In the genomic region with DNA sequence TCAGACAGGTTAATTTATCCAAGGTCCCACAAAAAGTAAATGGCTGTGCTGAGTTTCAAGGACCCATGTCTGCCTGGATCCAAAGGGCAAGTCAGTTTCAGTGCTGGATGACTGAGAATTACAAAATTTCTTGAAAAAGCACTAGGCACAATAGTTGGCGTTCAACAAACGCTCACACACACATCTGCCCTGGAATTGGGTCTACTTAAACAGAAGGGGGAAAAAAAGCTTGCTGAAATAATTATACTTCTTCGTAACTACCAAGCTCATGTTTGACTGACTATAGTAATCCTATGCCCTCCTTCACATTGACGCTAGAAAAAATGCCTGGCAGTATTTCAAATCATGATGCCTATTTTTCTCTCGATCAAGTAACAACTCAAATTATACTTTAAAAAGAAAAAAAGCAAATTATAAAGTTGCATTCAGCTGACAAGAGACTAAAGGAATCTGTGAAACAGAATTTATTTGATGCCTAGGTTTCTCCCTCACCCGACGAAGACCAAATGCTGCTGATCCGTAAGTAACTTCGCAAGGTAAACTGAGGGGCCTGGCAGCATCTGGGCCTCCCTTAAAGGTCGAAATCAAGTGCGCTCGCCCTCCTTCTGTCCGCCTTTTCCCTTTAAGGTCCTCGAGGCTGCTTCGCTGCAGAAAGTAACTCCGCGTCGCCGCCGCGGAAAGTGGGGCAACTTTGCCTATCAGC, we compare ENCODE assay signal across 1 cellular context.
TF ChIP-seq lines count a peak whose summit lies in the region.

No MANE protein-coding gene starts in this region.

TF ChIP-seq in HepG2, 621 proteins besides CTCF, POLR2A, EP300 and RAD21 (continued from another document and continues in another):
- TF ChIP-seq ZNF138 (CRISPR knock-in tag; IDR thresholded peaks at IDR 0.05; ENCODE audit: low read depth) (peak; percentile 71; the same call in 1 of the 2 replicates), ZNF383 (CRISPR knock-in tag; IDR thresholded peaks at IDR 0.05; ENCODE audit: borderline replicate concordance) (0 out of 2 replicates have a peak, but pooled peaks have one; percentile 5), GPN1 (CRISPR knock-in tag; IDR thresholded peaks at IDR 0.05; ENCODE audit: borderline replicate concordance) (no peak), ZNF761 (CRISPR knock-in tag; conservative IDR thresholded peaks at IDR 0.05) (0 out of 2 replicates have a peak, but pooled peaks have one; percentile 6), ZIK1 (CRISPR knock-in tag; IDR thresholded peaks at IDR 0.05; ENCODE audit: borderline replicate concordance, low read depth) (no peak), CCDC6 (CRISPR knock-in tag; IDR thresholded peaks at IDR 0.05) (peak; percentile 2; the same call in 1 of the 2 replicates), ZNF557 (CRISPR knock-in tag; IDR thresholded peaks at IDR 0.05) (0 out of 2 replicates have a peak, but pooled peaks have one; percentile 1), ZNF781 (CRISPR knock-in tag; IDR thresholded peaks at IDR 0.05; ENCODE audit: borderline replicate concordance, not compliant biosample characterization) (peak; percentile 22), KDM4B (CRISPR knock-in tag; IDR thresholded peaks at IDR 0.05) (no peak), ZFP36L2 (CRISPR knock-in tag; IDR thresholded peaks at IDR 0.05) (no peak), ZNF17 (CRISPR knock-in tag; IDR thresholded peaks at IDR 0.05) (no peak), ZNF749 (CRISPR knock-in tag; IDR thresholded peaks at IDR 0.05; ENCODE audit: borderline replicate concordance) (no peak), ZBTB7A (CRISPR knock-in tag; IDR thresholded peaks at IDR 0.05) (no peak), ZNF746 (CRISPR knock-in tag; IDR thresholded peaks at IDR 0.05) (no peak), GATAD1 (CRISPR knock-in tag; IDR thresholded peaks at IDR 0.05) (no peak), ZNF766 (CRISPR knock-in tag; IDR thresholded peaks at IDR 0.05; ENCODE audit: borderline replicate concordance) (no peak), MBNL3 (CRISPR knock-in tag; conservative IDR thresholded peaks at IDR 0.05) (no peak), ZFP82 (CRISPR knock-in tag; IDR thresholded peaks at IDR 0.05; ENCODE audit: borderline replicate concordance) (peak; percentile 14; the same call in 1 of the 2 replicates), ZNF20 (CRISPR knock-in tag; IDR thresholded peaks at IDR 0.05) (no peak), ZNF839 (CRISPR knock-in tag; IDR thresholded peaks at IDR 0.05; ENCODE audit: borderline replicate concordance) (no peak), NFYB (CRISPR knock-in tag; IDR thresholded peaks at IDR 0.05) (no peak), ZSCAN22 (CRISPR knock-in tag; IDR thresholded peaks at IDR 0.05) (peak; percentile 28; the same call in 1 of the 2 replicates), PRPF4 (IDR thresholded peaks at IDR 0.05; ENCODE audit: low read depth, low read length, poor library complexity, severe bottlenecking) (no peak), PHF20 (CRISPR knock-in tag; IDR thresholded peaks at IDR 0.05) (no peak)
- TF ChIP-seq, protein P1, sequence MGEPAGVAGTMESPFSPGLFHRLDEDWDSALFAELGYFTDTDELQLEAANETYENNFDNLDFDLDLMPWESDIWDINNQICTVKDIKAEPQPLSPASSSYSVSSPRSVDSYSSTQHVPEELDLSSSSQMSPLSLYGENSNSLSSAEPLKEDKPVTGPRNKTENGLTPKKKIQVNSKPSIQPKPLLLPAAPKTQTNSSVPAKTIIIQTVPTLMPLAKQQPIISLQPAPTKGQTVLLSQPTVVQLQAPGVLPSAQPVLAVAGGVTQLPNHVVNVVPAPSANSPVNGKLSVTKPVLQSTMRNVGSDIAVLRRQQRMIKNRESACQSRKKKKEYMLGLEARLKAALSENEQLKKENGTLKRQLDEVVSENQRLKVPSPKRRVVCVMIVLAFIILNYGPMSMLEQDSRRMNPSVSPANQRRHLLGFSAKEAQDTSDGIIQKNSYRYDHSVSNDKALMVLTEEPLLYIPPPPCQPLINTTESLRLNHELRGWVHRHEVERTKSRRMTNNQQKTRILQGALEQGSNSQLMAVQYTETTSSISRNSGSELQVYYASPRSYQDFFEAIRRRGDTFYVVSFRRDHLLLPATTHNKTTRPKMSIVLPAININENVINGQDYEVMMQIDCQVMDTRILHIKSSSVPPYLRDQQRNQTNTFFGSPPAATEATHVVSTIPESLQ (CRISPR knock-in tag; conservative IDR thresholded peaks at IDR 0.05), result no peak
- TF ChIP-seq, protein P2, sequence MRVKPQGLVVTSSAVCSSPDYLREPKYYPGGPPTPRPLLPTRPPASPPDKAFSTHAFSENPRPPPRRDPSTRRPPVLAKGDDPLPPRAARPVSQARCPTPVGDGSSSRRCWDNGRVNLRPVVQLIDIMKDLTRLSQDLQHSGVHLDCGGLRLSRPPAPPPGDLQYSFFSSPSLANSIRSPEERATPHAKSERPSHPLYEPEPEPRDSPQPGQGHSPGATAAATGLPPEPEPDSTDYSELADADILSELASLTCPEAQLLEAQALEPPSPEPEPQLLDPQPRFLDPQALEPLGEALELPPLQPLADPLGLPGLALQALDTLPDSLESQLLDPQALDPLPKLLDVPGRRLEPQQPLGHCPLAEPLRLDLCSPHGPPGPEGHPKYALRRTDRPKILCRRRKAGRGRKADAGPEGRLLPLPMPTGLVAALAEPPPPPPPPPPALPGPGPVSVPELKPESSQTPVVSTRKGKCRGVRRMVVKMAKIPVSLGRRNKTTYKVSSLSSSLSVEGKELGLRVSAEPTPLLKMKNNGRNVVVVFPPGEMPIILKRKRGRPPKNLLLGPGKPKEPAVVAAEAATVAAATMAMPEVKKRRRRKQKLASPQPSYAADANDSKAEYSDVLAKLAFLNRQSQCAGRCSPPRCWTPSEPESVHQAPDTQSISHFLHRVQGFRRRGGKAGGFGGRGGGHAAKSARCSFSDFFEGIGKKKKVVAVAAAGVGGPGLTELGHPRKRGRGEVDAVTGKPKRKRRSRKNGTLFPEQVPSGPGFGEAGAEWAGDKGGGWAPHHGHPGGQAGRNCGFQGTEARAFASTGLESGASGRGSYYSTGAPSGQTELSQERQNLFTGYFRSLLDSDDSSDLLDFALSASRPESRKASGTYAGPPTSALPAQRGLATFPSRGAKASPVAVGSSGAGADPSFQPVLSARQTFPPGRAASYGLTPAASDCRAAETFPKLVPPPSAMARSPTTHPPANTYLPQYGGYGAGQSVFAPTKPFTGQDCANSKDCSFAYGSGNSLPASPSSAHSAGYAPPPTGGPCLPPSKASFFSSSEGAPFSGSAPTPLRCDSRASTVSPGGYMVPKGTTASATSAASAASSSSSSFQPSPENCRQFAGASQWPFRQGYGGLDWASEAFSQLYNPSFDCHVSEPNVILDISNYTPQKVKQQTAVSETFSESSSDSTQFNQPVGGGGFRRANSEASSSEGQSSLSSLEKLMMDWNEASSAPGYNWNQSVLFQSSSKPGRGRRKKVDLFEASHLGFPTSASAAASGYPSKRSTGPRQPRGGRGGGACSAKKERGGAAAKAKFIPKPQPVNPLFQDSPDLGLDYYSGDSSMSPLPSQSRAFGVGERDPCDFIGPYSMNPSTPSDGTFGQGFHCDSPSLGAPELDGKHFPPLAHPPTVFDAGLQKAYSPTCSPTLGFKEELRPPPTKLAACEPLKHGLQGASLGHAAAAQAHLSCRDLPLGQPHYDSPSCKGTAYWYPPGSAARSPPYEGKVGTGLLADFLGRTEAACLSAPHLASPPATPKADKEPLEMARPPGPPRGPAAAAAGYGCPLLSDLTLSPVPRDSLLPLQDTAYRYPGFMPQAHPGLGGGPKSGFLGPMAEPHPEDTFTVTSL (CRISPR knock-in tag; IDR thresholded peaks at IDR 0.05; ENCODE audit: borderline replicate concordance), result peak; percentile 40; the same call in 1 of the 2 replicates
- TF ChIP-seq, protein P3, sequence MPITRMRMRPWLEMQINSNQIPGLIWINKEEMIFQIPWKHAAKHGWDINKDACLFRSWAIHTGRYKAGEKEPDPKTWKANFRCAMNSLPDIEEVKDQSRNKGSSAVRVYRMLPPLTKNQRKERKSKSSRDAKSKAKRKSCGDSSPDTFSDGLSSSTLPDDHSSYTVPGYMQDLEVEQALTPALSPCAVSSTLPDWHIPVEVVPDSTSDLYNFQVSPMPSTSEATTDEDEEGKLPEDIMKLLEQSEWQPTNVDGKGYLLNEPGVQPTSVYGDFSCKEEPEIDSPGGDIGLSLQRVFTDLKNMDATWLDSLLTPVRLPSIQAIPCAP (CRISPR knock-in tag; IDR thresholded peaks at IDR 0.05; ENCODE audit: low read depth), result no peak
- TF ChIP-seq, protein P4, sequence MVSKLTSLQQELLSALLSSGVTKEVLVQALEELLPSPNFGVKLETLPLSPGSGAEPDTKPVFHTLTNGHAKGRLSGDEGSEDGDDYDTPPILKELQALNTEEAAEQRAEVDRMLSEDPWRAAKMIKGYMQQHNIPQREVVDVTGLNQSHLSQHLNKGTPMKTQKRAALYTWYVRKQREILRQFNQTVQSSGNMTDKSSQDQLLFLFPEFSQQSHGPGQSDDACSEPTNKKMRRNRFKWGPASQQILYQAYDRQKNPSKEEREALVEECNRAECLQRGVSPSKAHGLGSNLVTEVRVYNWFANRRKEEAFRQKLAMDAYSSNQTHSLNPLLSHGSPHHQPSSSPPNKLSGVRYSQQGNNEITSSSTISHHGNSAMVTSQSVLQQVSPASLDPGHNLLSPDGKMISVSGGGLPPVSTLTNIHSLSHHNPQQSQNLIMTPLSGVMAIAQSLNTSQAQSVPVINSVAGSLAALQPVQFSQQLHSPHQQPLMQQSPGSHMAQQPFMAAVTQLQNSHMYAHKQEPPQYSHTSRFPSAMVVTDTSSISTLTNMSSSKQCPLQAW (CRISPR knock-in tag; IDR thresholded peaks at IDR 0.05), result no peak
- TF ChIP-seq, protein P5, sequence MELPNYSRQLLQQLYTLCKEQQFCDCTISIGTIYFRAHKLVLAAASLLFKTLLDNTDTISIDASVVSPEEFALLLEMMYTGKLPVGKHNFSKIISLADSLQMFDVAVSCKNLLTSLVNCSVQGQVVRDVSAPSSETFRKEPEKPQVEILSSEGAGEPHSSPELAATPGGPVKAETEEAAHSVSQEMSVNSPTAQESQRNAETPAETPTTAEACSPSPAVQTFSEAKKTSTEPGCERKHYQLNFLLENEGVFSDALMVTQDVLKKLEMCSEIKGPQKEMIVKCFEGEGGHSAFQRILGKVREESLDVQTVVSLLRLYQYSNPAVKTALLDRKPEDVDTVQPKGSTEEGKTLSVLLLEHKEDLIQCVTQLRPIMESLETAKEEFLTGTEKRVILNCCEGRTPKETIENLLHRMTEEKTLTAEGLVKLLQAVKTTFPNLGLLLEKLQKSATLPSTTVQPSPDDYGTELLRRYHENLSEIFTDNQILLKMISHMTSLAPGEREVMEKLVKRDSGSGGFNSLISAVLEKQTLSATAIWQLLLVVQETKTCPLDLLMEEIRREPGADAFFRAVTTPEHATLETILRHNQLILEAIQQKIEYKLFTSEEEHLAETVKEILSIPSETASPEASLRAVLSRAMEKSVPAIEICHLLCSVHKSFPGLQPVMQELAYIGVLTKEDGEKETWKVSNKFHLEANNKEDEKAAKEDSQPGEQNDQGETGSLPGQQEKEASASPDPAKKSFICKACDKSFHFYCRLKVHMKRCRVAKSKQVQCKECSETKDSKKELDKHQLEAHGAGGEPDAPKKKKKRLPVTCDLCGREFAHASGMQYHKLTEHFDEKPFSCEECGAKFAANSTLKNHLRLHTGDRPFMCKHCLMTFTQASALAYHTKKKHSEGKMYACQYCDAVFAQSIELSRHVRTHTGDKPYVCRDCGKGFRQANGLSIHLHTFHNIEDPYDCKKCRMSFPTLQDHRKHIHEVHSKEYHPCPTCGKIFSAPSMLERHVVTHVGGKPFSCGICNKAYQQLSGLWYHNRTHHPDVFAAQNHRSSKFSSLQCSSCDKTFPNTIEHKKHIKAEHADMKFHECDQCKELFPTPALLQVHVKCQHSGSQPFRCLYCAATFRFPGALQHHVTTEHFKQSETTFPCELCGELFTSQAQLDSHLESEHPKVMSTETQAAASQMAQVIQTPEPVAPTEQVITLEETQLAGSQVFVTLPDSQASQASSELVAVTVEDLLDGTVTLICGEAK (IDR thresholded peaks at IDR 0.05), result no peak
- TF ChIP-seq, protein P5 (CRISPR knock-in tag; IDR thresholded peaks at IDR 0.05), result no peak
- TF ChIP-seq, protein P6, sequence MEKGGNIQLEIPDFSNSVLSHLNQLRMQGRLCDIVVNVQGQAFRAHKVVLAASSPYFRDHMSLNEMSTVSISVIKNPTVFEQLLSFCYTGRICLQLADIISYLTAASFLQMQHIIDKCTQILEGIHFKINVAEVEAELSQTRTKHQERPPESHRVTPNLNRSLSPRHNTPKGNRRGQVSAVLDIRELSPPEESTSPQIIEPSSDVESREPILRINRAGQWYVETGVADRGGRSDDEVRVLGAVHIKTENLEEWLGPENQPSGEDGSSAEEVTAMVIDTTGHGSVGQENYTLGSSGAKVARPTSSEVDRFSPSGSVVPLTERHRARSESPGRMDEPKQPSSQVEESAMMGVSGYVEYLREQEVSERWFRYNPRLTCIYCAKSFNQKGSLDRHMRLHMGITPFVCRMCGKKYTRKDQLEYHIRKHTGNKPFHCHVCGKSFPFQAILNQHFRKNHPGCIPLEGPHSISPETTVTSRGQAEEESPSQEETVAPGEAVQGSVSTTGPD (CRISPR knock-in tag; IDR thresholded peaks at IDR 0.05), result no peak
- TF ChIP-seq, protein P7, sequence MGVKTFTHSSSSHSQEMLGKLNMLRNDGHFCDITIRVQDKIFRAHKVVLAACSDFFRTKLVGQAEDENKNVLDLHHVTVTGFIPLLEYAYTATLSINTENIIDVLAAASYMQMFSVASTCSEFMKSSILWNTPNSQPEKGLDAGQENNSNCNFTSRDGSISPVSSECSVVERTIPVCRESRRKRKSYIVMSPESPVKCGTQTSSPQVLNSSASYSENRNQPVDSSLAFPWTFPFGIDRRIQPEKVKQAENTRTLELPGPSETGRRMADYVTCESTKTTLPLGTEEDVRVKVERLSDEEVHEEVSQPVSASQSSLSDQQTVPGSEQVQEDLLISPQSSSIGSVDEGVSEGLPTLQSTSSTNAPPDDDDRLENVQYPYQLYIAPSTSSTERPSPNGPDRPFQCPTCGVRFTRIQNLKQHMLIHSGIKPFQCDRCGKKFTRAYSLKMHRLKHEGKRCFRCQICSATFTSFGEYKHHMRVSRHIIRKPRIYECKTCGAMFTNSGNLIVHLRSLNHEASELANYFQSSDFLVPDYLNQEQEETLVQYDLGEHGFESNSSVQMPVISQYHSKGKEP (CRISPR knock-in tag; IDR thresholded peaks at IDR 0.05), result no peak
